Comparison of ENCODE assay signal across 26 cellular contexts in the genomic region with DNA sequence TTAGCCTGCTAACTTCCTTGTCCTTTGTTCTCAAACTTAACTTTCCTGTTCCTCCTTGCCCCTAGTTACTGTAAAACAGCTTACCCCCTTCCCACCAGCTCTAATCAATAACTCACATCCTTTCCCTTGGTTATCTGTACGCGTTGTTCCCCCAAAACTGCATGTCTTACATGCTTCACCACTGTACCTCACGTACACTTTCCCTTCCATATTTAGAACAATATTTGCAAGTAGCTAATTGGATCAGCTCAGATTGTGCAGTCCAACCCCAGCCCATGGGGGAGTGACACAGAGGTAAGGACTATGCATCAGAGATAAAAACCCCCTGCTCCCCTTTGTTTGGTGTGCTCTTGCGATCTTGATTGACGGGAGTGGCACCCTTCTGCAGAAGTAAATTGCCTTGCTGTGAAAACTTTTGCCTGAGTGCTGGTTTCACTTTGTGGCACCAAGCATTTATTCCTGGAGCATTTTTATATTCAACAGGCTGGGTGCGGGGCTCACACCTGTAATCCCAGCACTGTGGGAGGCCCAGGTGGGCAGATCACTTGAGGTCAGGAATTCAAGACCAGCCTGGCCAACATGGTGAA. TPM values are rescaled to one million over a fixed set of nuclear protein-coding genes. Genes with fewer than 3 reads are reported as not detected.
"Had no signal": no experiment of that assay in that cellular context is flagged by ENCODE, and none has a peak within 500 bp of the region (broad histone marks: within the 10 kb centered on the region; RNA-seq: fewer than 3 reads in every experiment).

No MANE protein-coding gene starts in this region.

- H3K36me3 ChIP-seq: breast epithelium had no signal

- ATAC-seq: activated CD4-positive, CD25-positive, alpha-beta regulatory T cell treated with anti-CD3 and anti-CD28 coated beads, Interleukin-2, amount 50 U/mL, for 24 hours; activated naive CD8-positive, alpha-beta T cell treated with anti-CD3 and anti-CD28 coated beads, Interleukin-2, amount 50 U/mL, for 24 hours; effector memory CD8-positive, alpha-beta T cell; gastroesophageal sphincter; heart right ventricle; left colon; lower lobe of right lung; stimulated activated naive CD8-positive, alpha-beta T cell treated with anti-CD3 and anti-CD28 coated beads, Interleukin-15, amount 100 ng/mL, for 72 hours had no signal

- H3K27me3 ChIP-seq: breast epithelium, gastroesophageal sphincter, heart right ventricle, sigmoid colon, spleen, upper lobe of left lung had no signal

- H3K27ac Mint-ChIP-seq: activated naive CD4-positive, alpha-beta T cell treated with anti-CD3 and anti-CD28 coated beads for 36 hours; activated naive CD8-positive, alpha-beta T cell treated with anti-CD3 and anti-CD28 coated beads, Interleukin-2, amount 50 U/mL, for 24 hours; activated T-helper 2 cell treated with anti-CD3 and anti-CD28 coated beads, Interferon-gamma antibody, Interleukin-2, Interleukin-4, amounts not matched to agents 10 μg/mL and 5 μg/mL and 100 μg/mL, durations not matched to agents 14 hours and 24 hours and 36 hours; dendritic cell treated with granulocyte-macrophage colony-stimulating factor and Interleukin-4, amounts not matched to agents 40 ng/mL and 50 ng/mL, for 4 days; effector memory CD8-positive, alpha-beta T cell; stimulated activated naive CD8-positive, alpha-beta T cell treated with anti-CD3 and anti-CD28 coated beads, Interleukin-15, amount 100 ng/mL, for 72 hours had no signal

- H3K27me3 Mint-ChIP-seq: activated naive CD8-positive, alpha-beta T cell treated with anti-CD3 and anti-CD28 coated beads, Interleukin-2, amount 50 U/mL, for 24 hours had no signal

- H3K9me3 ChIP-seq: breast epithelium, lower lobe of right lung had no signal

- H3K4me1 ChIP-seq: breast epithelium, heart right ventricle, lower lobe of right lung, upper lobe of left lung had no signal

- H3K4me3 Mint-ChIP-seq: activated naive CD4-positive, alpha-beta T cell treated with anti-CD3 and anti-CD28 coated beads for 36 hours; activated naive CD8-positive, alpha-beta T cell treated with anti-CD3 and anti-CD28 coated beads, Interleukin-2, amount 50 U/mL, for 24 hours; dendritic cell treated with granulocyte-macrophage colony-stimulating factor and Interleukin-4, amounts not matched to agents 40 ng/mL and 50 ng/mL, for 4 days; effector memory CD8-positive, alpha-beta T cell; stimulated activated naive CD8-positive, alpha-beta T cell treated with anti-CD3 and anti-CD28 coated beads, Interleukin-15, amount 100 ng/mL, for 72 hours had no signal

- DNase-seq: activated CD4-positive, alpha-beta T cell treated with anti-CD3 and anti-CD28 coated beads, Interleukin-2, amount 50 U/mL, for 1 hour; activated naive CD4-positive, alpha-beta T cell treated with anti-CD3 and anti-CD28 coated beads for 36 hours; activated naive CD8-positive, alpha-beta T cell treated with anti-CD3 and anti-CD28 coated beads, Interleukin-2, amount 50 U/mL, for 24 hours; aorta; effector memory CD8-positive, alpha-beta T cell; heart right ventricle; left colon; lower lobe of right lung; midbrain; sigmoid colon; spleen; stimulated activated naive CD8-positive, alpha-beta T cell treated with anti-CD3 and anti-CD28 coated beads, Interleukin-15, amount 100 ng/mL, for 72 hours; T-helper 1 cell; T1000; upper lobe of left lung had no signal

- H3K4me1 Mint-ChIP-seq: activated naive CD8-positive, alpha-beta T cell treated with anti-CD3 and anti-CD28 coated beads, Interleukin-2, amount 50 U/mL, for 24 hours; stimulated activated naive CD8-positive, alpha-beta T cell treated with anti-CD3 and anti-CD28 coated beads, Interleukin-15, amount 100 ng/mL, for 72 hours had no signal

- H3K27ac ChIP-seq: breast epithelium, gastroesophageal sphincter, heart right ventricle, lower lobe of right lung, sigmoid colon, spleen, upper lobe of left lung had no signal

- H3K4me3 ChIP-seq: breast epithelium, gastroesophageal sphincter, heart right ventricle, lower lobe of right lung, sigmoid colon, spleen, upper lobe of left lung had no signal

RNA-seq across cellular contexts. Expression of gene GSTT2B, which starts 35.9 kb away (rescaled TPM):
- total RNA-seq: activated naive CD4-positive, alpha-beta T cell treated with anti-CD3 and anti-CD28 coated beads for 36 hours had no signal
- polyA plus RNA-seq: neural cell had no signal

RNA-seq across cellular contexts. Expression of gene DDTL, which starts 41.6 kb away (rescaled TPM):
- total RNA-seq: epithelial cell of proximal tubule, myocyte, temporal lobe had no signal

RNA-seq across cellular contexts. Expression of gene GSTT2, which starts 54.8 kb away (rescaled TPM):
- total RNA-seq: activated naive CD4-positive, alpha-beta T cell treated with anti-CD3 and anti-CD28 coated beads for 36 hours; activated T-helper 2 cell treated with anti-CD3 and anti-CD28 coated beads, Interferon-gamma antibody, Interleukin-2, Interleukin-4, amounts not matched to agents 10 μg/mL and 5 μg/mL and 100 μg/mL, durations not matched to agents 14 hours and 24 hours and 36 hours; breast epithelium; cerebellum; epithelial cell of proximal tubule; myocyte; omental fat pad; sigmoid colon; temporal lobe had no signal
- polyA plus RNA-seq: aorta, neural cell had no signal
